Comparison of ENCODE assay signal across 1 cellular context in genomic region chr16:49734330-49734729, GRCh38.
TF ChIP-seq lines count a peak whose summit lies in the region.

No MANE protein-coding gene starts in this region.

TF ChIP-seq in H1, 55 proteins besides CTCF, POLR2A, EP300 and RAD21 (continued from another document):
- no peak for TF ChIP-seq CHD7 (IDR thresholded peaks at IDR 0.05; ENCODE audit: insufficient replicate concordance, low read length)
- no peak for TF ChIP-seq RFX5 (IDR thresholded peaks at IDR 0.05; ENCODE audit: borderline replicate concordance, low read depth, low read length)
- no peak for TF ChIP-seq CREB1 (IDR thresholded peaks at IDR 0.05)
- no peak for TF ChIP-seq RBBP5 (IDR thresholded peaks at IDR 0.05; ENCODE audit: borderline replicate concordance, low read depth, low read length)
- no peak for TF ChIP-seq SP2 (IDR thresholded peaks at IDR 0.05; ENCODE audit: low read length)
- no peak for TF ChIP-seq MAFK (IDR thresholded peaks at IDR 0.05; ENCODE audit: low read depth, low read length)
- no peak for TF ChIP-seq USF2 (IDR thresholded peaks at IDR 0.05; ENCODE audit: low read length)
- TF ChIP-seq MAX (IDR thresholded peaks at IDR 0.05), result no peak
- TF ChIP-seq CBX5 (IDR thresholded peaks at IDR 0.05; ENCODE audit: low read depth, low read length), result no peak
